In genomic region chr7:153530441-153530840, GRCh38 we compare ENCODE assay signal across 18 cellular contexts.
DNase-seq lines count a peak whose midpoint lies in the region; ATAC-seq and TF ChIP-seq lines count a peak whose summit lies in the region.
"Had no signal": no experiment of that assay in that cellular context is flagged by ENCODE, and none has a peak within 500 bp of the region (broad histone marks: within the 10 kb centered on the region; RNA-seq: fewer than 3 reads in every experiment).

No MANE protein-coding gene starts in this region.

- peak; percentile 99 for DNase-seq in cerebellar cortex (ENCODE audit: low spot score)
- peak; percentile 62 for DNase-seq in esophagus muscularis mucosa (ENCODE audit: extremely low spot score)
- DNase-seq in osteocyte (ENCODE audit: extremely low spot score, unreplicated experiment), result peak; percentile 68
- no peak for DNase-seq in NCI-H2171 (lab: John Stamatoyannopoulos, UW)
- DNase-seq: Caco-2; CD4-positive, CD25-positive, alpha-beta regulatory T cell; CD8-positive, alpha-beta T cell; DMS153; DND-41; GF-D8; H9 had no signal

- no peaks in the 10 kb centered on the region for H3K27me3 Mint-ChIP-seq in osteocyte (ENCODE audit: unreplicated experiment)
- H3K27me3 Mint-ChIP-seq: B cell; CD4-positive, CD25-positive, alpha-beta regulatory T cell had no signal

- no peak overlapping the region for H3K27ac Mint-ChIP-seq in osteocyte (ENCODE audit: unreplicated experiment)
- H3K27ac Mint-ChIP-seq: B cell; CD4-positive, CD25-positive, alpha-beta regulatory T cell; CD8-positive, alpha-beta T cell; GM23338; H9 had no signal

- WGBS in esophagus muscularis mucosa, result 82% methylated on average over 9 of the region's 9 CpGs

- no peak for TF ChIP-seq POLR2A in esophagus muscularis mucosa (IDR thresholded peaks at IDR 0.05; ENCODE audit: low read depth)

- peaks cover 45% of the 10 kb centered on the region for H3K9me3 Mint-ChIP-seq in osteocyte (ENCODE audit: unreplicated experiment)

- intact Hi-C loops in esophagus muscularis mucosa (cut with DNase I), result no loop called here

- no peak for ATAC-seq in GM21390 (IDR thresholded peaks at IDR 0.05; ENCODE audit: unreplicated experiment)
- ATAC-seq in GM21576 (IDR thresholded peaks at IDR 0.05; ENCODE audit: unreplicated experiment), result no peak
- ATAC-seq: CD8-positive, alpha-beta T cell; GM23338; HCT116 had no signal

- H3K27me3 ChIP-seq in esophagus muscularis mucosa, result no peaks in the 10 kb centered on the region
- H3K27me3 ChIP-seq: BLaER1 had no signal

- H3K4me1 ChIP-seq in esophagus muscularis mucosa, result peaks cover 0 to 11% (median 6%) of the 10 kb centered on the region in 4 donors
- H3K4me1 ChIP-seq: Caco-2 had no signal

- no peak overlapping the region for H3K27ac ChIP-seq in esophagus muscularis mucosa (replicated peaks in 1 of 4)
- H3K27ac ChIP-seq: BLaER1, C4-2B had no signal

- no peaks in the 10 kb centered on the region for H3K36me3 ChIP-seq in esophagus muscularis mucosa
- H3K36me3 ChIP-seq: BLaER1 had no signal

- H3K4me3 Mint-ChIP-seq in osteocyte (ENCODE audit: unreplicated experiment), result no peak overlapping the region
- H3K4me3 Mint-ChIP-seq: B cell; CD8-positive, alpha-beta T cell; GM23338; H9 had no signal

- no peaks in the 10 kb centered on the region for H3K9me3 ChIP-seq in esophagus muscularis mucosa
- H3K9me3 ChIP-seq: BLaER1, Caco-2 had no signal

- H3K36me3 Mint-ChIP-seq in osteocyte (ENCODE audit: unreplicated experiment), result no peaks in the 10 kb centered on the region
- H3K36me3 Mint-ChIP-seq: CD4-positive, CD25-positive, alpha-beta regulatory T cell; CD8-positive, alpha-beta T cell had no signal

- H3K4me3 ChIP-seq in esophagus muscularis mucosa, result no peak overlapping the region
- H3K4me3 ChIP-seq: BLaER1, GM23338 had no signal

- no peaks in the 10 kb centered on the region for H3K4me1 Mint-ChIP-seq in osteocyte (ENCODE audit: unreplicated experiment)
- H3K4me1 Mint-ChIP-seq: B cell, GM23338, H9 had no signal

- TF ChIP-seq CTCF in esophagus muscularis mucosa (IDR thresholded peaks at IDR 0.05) (no peak), osteocyte (IDR thresholded peaks at IDR 0.05) (no peak)

- no peak for TF ChIP-seq EP300 in esophagus muscularis mucosa (IDR thresholded peaks at IDR 0.05)
